In genomic region chr19:41861098-41861768, GRCh38 we compare ENCODE assay signal across 8 cellular contexts. TPM values are rescaled to one million over a fixed set of nuclear protein-coding genes. Genes with fewer than 3 reads are reported as not detected.
DNase-seq lines count a peak whose midpoint lies in the region; ATAC-seq lines count a peak whose summit lies in the region.

No MANE protein-coding gene starts in this region.

- peak overlapping the region; percentile 89 for H3K27ac Mint-ChIP-seq in T-helper 1 cell treated with Interleukin-12 subunit alpha and Interleukin-12 subunit beta and Interleukin-4 antibody, amounts not matched to agents 30 μg/mL and 1 μg/mL, for 36 hours
- peak overlapping the region; percentile 94 for H3K27ac Mint-ChIP-seq in activated CD8-positive, alpha-beta T cell treated with anti-CD3 and anti-CD28 coated beads, Interleukin-2, amount 10 ng/mL, durations not matched to agents 7 days and 5 days

- peaks cover 0 to 44% (median 39%) of the 10 kb centered on the region in 5 donors for H3K36me3 ChIP-seq in subcutaneous abdominal adipose tissue (ENCODE audit: control insufficient read depth in 5 of 5, insufficient read depth in 5 of 5, low read length in 5 of 5)

- H3K36me3 Mint-ChIP-seq in T-helper 1 cell treated with Interleukin-12 subunit alpha and Interleukin-12 subunit beta and Interleukin-4 antibody, amounts not matched to agents 30 μg/mL and 1 μg/mL, for 36 hours (ENCODE audit: low read depth) = peaks cover 51% of the 10 kb centered on the region
- H3K36me3 Mint-ChIP-seq in activated CD8-positive, alpha-beta T cell treated with anti-CD3 and anti-CD28 coated beads, Interleukin-2, amount 10 ng/mL, durations not matched to agents 7 days and 5 days (ENCODE audit: low read depth) = peaks cover 48% of the 10 kb centered on the region

- no peak for ATAC-seq in activated CD8-positive, alpha-beta T cell treated with anti-CD3 and anti-CD28 coated beads, Interleukin-2, amount 10 ng/mL, durations not matched to agents 7 days and 5 days
- no peak for ATAC-seq in GM21576 (IDR thresholded peaks at IDR 0.05; ENCODE audit: unreplicated experiment)

- peaks cover 3% of the 10 kb centered on the region for H3K9me3 ChIP-seq in iPS-18c (ENCODE audit: control insufficient read depth, insufficient read depth, low read length)
- no peaks in the 10 kb centered on the region for H3K9me3 ChIP-seq in subcutaneous abdominal adipose tissue (ENCODE audit: control insufficient read depth in 5 of 5, low read length in 5 of 5)

- peaks cover 14 to 42% (median 37%) of the 10 kb centered on the region in 5 donors for H3K4me1 ChIP-seq in subcutaneous abdominal adipose tissue (ENCODE audit: control insufficient read depth in 5 of 5, insufficient read depth in 5 of 5, low read length in 5 of 5)

- CTCF ChIA-PET in activated CD8-positive, alpha-beta T cell treated with anti-CD3 and anti-CD28 coated beads, Interleukin-2, amount 10 ng/mL, durations not matched to agents 7 days and 5 days (lab: Charles Lee) = interaction anchor here (1.2 to 4.1 kb wide), 8 partner anchors 7 to 97 kb away, joined by 3 to 45 read pairs (median 29); partner anchors contain the start of genes CD79A, ERFL and RABAC1

- peaks cover 0 to 3% (median 0%) of the 10 kb centered on the region in 5 donors for H3K27me3 ChIP-seq in subcutaneous abdominal adipose tissue (ENCODE audit: control insufficient read depth in 5 of 5, insufficient read depth in 4 of 5, low read length in 5 of 5)

- peaks cover 40% of the 10 kb centered on the region for H3K4me1 Mint-ChIP-seq in T-helper 1 cell treated with Interleukin-12 subunit alpha and Interleukin-12 subunit beta and Interleukin-4 antibody, amounts not matched to agents 30 μg/mL and 1 μg/mL, for 36 hours (ENCODE audit: low read depth)
- peaks cover 54% of the 10 kb centered on the region for H3K4me1 Mint-ChIP-seq in activated CD8-positive, alpha-beta T cell treated with anti-CD3 and anti-CD28 coated beads, Interleukin-2, amount 10 ng/mL, durations not matched to agents 7 days and 5 days (ENCODE audit: low read depth)

- H3K27ac ChIP-seq in subcutaneous abdominal adipose tissue (ENCODE audit: low read depth, low read length) = peak overlapping the region; percentile 96

- POLR2A ChIA-PET in activated CD8-positive, alpha-beta T cell treated with anti-CD3 and anti-CD28 coated beads, Interleukin-2, amount 10 ng/mL, durations not matched to agents 7 days and 5 days (lab: Charles Lee) = interaction anchor here (0.7 to 11.9 kb wide), 8 partner anchors 8 to 84 kb away, joined by 3 to 192 read pairs (median 12); partner anchors contain the start of genes ARHGEF1 and CD79A

- no peaks in the 10 kb centered on the region for H3K27me3 Mint-ChIP-seq in T-helper 1 cell treated with Interleukin-12 subunit alpha and Interleukin-12 subunit beta and Interleukin-4 antibody, amounts not matched to agents 30 μg/mL and 1 μg/mL, for 36 hours (ENCODE audit: low read depth)
- H3K27me3 Mint-ChIP-seq in activated CD8-positive, alpha-beta T cell treated with anti-CD3 and anti-CD28 coated beads, Interleukin-2, amount 10 ng/mL, durations not matched to agents 7 days and 5 days (ENCODE audit: low read depth) = peaks cover 4% of the 10 kb centered on the region

- no peaks in the 10 kb centered on the region for H3K9me3 Mint-ChIP-seq in T-helper 1 cell treated with Interleukin-12 subunit alpha and Interleukin-12 subunit beta and Interleukin-4 antibody, amounts not matched to agents 30 μg/mL and 1 μg/mL, for 36 hours
- H3K9me3 Mint-ChIP-seq in activated CD8-positive, alpha-beta T cell treated with anti-CD3 and anti-CD28 coated beads, Interleukin-2, amount 10 ng/mL, durations not matched to agents 7 days and 5 days (ENCODE audit: insufficient read depth) = no peaks in the 10 kb centered on the region

- peak overlapping the region; percentile 91 for H3K4me3 Mint-ChIP-seq in T-helper 1 cell treated with Interleukin-12 subunit alpha and Interleukin-12 subunit beta and Interleukin-4 antibody, amounts not matched to agents 30 μg/mL and 1 μg/mL, for 36 hours
- H3K4me3 Mint-ChIP-seq in activated CD8-positive, alpha-beta T cell treated with anti-CD3 and anti-CD28 coated beads, Interleukin-2, amount 10 ng/mL, durations not matched to agents 7 days and 5 days = peak overlapping the region; percentile 88

- H3K9ac ChIP-seq in subcutaneous abdominal adipose tissue (ENCODE audit: low read length in 5 of 5) = peak overlapping the region; percentile 73 to 100 (median 96)

- DNase-seq in T-helper 1 cell = no peak
- no peak for DNase-seq in activated CD8-positive, alpha-beta T cell treated with anti-CD3 and anti-CD28 coated beads, Interleukin-2, amount 10 ng/mL, durations not matched to agents 7 days and 5 days
- DNase-seq in NK-92 (lab: John Stamatoyannopoulos, UW; ENCODE audit: unreplicated experiment) = no peak
- no peak for DNase-seq in activated gamma-delta T cell (lab: John Stamatoyannopoulos, UW)

- H3K4me3 ChIP-seq in iPS-18c (ENCODE audit: insufficient read depth, low read depth, low read length) (peak overlapping the region; percentile 96), subcutaneous abdominal adipose tissue (ENCODE audit: low read depth in 1 of 5, low read length in 5 of 5) (peak overlapping the region; percentile 82 to 98 (median 92))

RNA-seq across cellular contexts. Expression of gene RPS19, which starts 1.2 kb away (rescaled TPM):
- 1,000 to 10,000 TPM; 3,024 to 3,056 TPM for total RNA-seq in activated CD8-positive, alpha-beta T cell treated with anti-CD3 and anti-CD28 coated beads, Interleukin-2, amount 10 ng/mL, durations not matched to agents 7 days and 5 days

RNA-seq across cellular contexts. Expression of gene CD79A, which starts 15.8 kb away (rescaled TPM):
- 10 to 100 TPM; 17.4 to 21.5 TPM for total RNA-seq in activated CD8-positive, alpha-beta T cell treated with anti-CD3 and anti-CD28 coated beads, Interleukin-2, amount 10 ng/mL, durations not matched to agents 7 days and 5 days

RNA-seq across cellular contexts. Expression of gene DMRTC2, which starts 16.4 kb away (rescaled TPM):
- total RNA-seq in activated CD8-positive, alpha-beta T cell treated with anti-CD3 and anti-CD28 coated beads, Interleukin-2, amount 10 ng/mL, durations not matched to agents 7 days and 5 days = not detected

RNA-seq across cellular contexts. Expression of gene LYPD4, which starts 16.8 kb away (rescaled TPM):
- total RNA-seq in activated CD8-positive, alpha-beta T cell treated with anti-CD3 and anti-CD28 coated beads, Interleukin-2, amount 10 ng/mL, durations not matched to agents 7 days and 5 days = not detected

RNA-seq across cellular contexts. Expression of gene ARHGEF1, which starts 21.8 kb away (rescaled TPM):
- total RNA-seq in activated CD8-positive, alpha-beta T cell treated with anti-CD3 and anti-CD28 coated beads, Interleukin-2, amount 10 ng/mL, durations not matched to agents 7 days and 5 days = 100 to 1,000 TPM; 515 to 537 TPM
